Comparison of ENCODE assay signal across 2 cellular contexts in the genomic region with DNA sequence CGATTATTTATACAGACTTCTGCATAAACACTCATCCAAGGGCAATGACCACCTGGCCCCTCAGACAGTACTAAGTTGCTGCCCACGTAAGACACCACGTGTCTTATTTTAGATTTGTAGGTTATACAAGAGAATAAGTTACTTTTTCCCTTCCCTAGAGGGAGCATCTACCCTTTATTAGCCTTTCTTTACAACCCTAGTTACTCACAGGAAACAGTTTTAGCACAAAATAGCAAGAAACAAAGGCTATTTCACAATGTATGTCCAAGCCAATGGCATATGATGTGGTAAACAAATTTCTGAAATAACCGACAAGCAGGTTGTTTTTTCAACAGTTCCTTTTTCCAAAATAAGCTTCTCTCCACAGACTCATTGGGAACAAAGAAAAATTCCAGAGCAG.
TF ChIP-seq lines count a peak whose summit lies in the region.

No MANE protein-coding gene starts in this region.

TF ChIP-seq in HepG2, 621 proteins besides CTCF, POLR2A, EP300 and RAD21:
- TF ChIP-seq, protein P1, sequence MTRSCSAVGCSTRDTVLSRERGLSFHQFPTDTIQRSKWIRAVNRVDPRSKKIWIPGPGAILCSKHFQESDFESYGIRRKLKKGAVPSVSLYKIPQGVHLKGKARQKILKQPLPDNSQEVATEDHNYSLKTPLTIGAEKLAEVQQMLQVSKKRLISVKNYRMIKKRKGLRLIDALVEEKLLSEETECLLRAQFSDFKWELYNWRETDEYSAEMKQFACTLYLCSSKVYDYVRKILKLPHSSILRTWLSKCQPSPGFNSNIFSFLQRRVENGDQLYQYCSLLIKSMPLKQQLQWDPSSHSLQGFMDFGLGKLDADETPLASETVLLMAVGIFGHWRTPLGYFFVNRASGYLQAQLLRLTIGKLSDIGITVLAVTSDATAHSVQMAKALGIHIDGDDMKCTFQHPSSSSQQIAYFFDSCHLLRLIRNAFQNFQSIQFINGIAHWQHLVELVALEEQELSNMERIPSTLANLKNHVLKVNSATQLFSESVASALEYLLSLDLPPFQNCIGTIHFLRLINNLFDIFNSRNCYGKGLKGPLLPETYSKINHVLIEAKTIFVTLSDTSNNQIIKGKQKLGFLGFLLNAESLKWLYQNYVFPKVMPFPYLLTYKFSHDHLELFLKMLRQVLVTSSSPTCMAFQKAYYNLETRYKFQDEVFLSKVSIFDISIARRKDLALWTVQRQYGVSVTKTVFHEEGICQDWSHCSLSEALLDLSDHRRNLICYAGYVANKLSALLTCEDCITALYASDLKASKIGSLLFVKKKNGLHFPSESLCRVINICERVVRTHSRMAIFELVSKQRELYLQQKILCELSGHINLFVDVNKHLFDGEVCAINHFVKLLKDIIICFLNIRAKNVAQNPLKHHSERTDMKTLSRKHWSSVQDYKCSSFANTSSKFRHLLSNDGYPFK (CRISPR knock-in tag; IDR thresholded peaks at IDR 0.05; ENCODE audit: borderline replicate concordance) = no peak
- peak; percentile 21; the same call in 1 of the 2 replicates for TF ChIP-seq CEBPB (IDR thresholded peaks at IDR 0.05; ENCODE audit: borderline replicate concordance, low read depth, low read length)
TF ChIP-seq in HepG2: peak in this region for 1.

TF ChIP-seq in endothelial cell of umbilical vein, 7 proteins besides CTCF, POLR2A, EP300 and RAD21:
- TF ChIP-seq JUN (IDR thresholded peaks at IDR 0.05; ENCODE audit: borderline replicate concordance, insufficient read depth, insufficient read length, low read depth) (no peak), EZH2 (IDR thresholded peaks at IDR 0.05; ENCODE audit: borderline replicate concordance, low read depth, low read length, severe bottlenecking) (no peak), POLR2AphosphoS5 (IDR thresholded peaks at IDR 0.05; ENCODE audit: insufficient read depth, low read depth, low read length) (no peak), MYC (IDR thresholded peaks at IDR 0.05; ENCODE audit: low read depth, low read length) (no peak), FOS (IDR thresholded peaks at IDR 0.05; ENCODE audit: borderline replicate concordance, insufficient read depth, low read length) (no peak)
- TF ChIP-seq, protein P2, sequence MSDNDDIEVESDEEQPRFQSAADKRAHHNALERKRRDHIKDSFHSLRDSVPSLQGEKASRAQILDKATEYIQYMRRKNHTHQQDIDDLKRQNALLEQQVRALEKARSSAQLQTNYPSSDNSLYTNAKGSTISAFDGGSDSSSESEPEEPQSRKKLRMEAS (IDR thresholded peaks at IDR 0.05; ENCODE audit: insufficient read depth, insufficient read length) = no peak
TF ChIP-seq in endothelial cell of umbilical vein: peak in this region for 0.
